In the genomic region with DNA sequence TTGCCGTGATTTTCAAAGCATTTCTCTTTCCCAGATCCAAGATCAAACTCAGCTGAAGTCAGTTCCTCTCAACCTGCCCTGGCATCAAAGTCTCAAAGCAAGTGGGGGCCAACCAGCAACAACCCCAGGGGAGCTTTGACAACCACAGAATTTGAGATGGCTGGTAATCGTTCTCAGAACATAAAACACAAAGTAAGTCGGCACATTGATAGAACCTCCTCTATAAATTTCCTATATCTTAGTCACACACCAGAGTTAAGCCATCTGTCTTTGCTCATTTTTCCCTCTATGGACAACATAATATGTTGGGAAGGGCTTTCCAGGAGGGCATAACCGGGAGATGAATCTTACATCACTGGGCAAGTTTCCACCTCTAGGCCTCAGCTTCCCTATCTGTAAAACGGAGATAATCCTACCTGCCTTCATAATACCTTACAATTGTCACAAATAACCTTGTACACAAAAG, we compare ENCODE assay signal across 9 cellular contexts. TPM values are rescaled to one million over a fixed set of nuclear protein-coding genes. Genes with fewer than 3 reads are reported as not detected.
DNase-seq lines count a peak whose midpoint lies in the region; ATAC-seq and TF ChIP-seq lines count a peak whose summit lies in the region.
"Had no signal": no experiment of that assay in that cellular context is flagged by ENCODE, and none has a peak within 500 bp of the region (broad histone marks: within the 10 kb centered on the region; RNA-seq: fewer than 3 reads in every experiment).

No MANE protein-coding gene starts in this region.

- H3K9me2 ChIP-seq in HCT116 (ENCODE audit: insufficient read depth): no peaks in the 10 kb centered on the region

- TF ChIP-seq POLR2A in HCT116 (IDR thresholded peaks at IDR 0.05; ENCODE audit: borderline replicate concordance, extremely low read depth, insufficient read depth, insufficient read length): no peak
- no peak for TF ChIP-seq POLR2A in GM18505 (IDR thresholded peaks at IDR 0.05; ENCODE audit: borderline replicate concordance, extremely low read depth, insufficient read depth, insufficient read length)

- H4K20me1 ChIP-seq in HCT116 (ENCODE audit: insufficient read depth): peaks cover 3% of the 10 kb centered on the region; the same call in 1 of the 2 replicates

- POLR2A ChIA-PET in CD4-positive, alpha-beta T cell (lab: Charles Lee): interaction anchor here (2.0 kb wide), 3 partner anchors 10 to 247 kb away, joined by 9 to 20 read pairs (median 12); partner anchors contain the start of gene PPP3CB
- POLR2A ChIA-PET in HCT116 (lab: Charles Lee): interaction anchor here (2.0 to 2.6 kb wide), 3 partner anchors 15 to 247 kb away, joined by 5 to 14 read pairs (median 12); partner anchors contain the start of gene PPP3CB

- peak overlapping the region; percentile 85 for H3K9ac ChIP-seq in HCT116 (ENCODE audit: low read length)

- peaks cover 89% of the 10 kb centered on the region for H3K36me3 Mint-ChIP-seq in CD4-positive, alpha-beta T cell (ENCODE audit: low read depth)
- peaks cover 83% of the 10 kb centered on the region for H3K36me3 Mint-ChIP-seq in activated T-helper 2 cell treated with anti-CD3 and anti-CD28 coated beads, Interferon-gamma antibody, Interleukin-2, Interleukin-4, amounts not matched to agents 10 μg/mL and 5 μg/mL and 100 μg/mL, durations not matched to agents 14 hours and 24 hours and 36 hours (ENCODE audit: low read depth)
- H3K36me3 Mint-ChIP-seq in naive B cell: peaks cover 0 to 3% of the 10 kb centered on the region in 2 donors

- intact Hi-C loops in CD4-positive, alpha-beta T cell (cut with DNase I, micrococcal nuclease): loop anchor here (5.0 to 10.0 kb wide), 3 partner anchors 81 to 623 kb away; partner anchors contain the start of genes ECD (in 1 of the 2), FAM149B1 (in 1 of the 2), MICU1 (in 1 of the 2) and P4HA1 (in 1 of the 2)
- intact Hi-C loops in HCT116 (cut with micrococcal nuclease): loop anchor here (5.0 kb wide), 2 partner anchors 379 to 394 kb away; partner anchors contain the start of gene MYOZ1
- intact Hi-C loops in activated T-helper 2 cell treated with anti-CD3 and anti-CD28 coated beads, Interferon-gamma antibody, Interleukin-2, Interleukin-4, amounts not matched to agents 10 μg/mL and 5 μg/mL and 100 μg/mL, durations not matched to agents 14 hours and 24 hours and 36 hours (cut with micrococcal nuclease): loop anchor here (5.0 kb wide), 1 partner anchor 494 kb away; the partner anchor contains the start of gene SEC24C

- DNase-seq in CD4-positive, alpha-beta T cell: no peak
- no peak for DNase-seq in HCT116 (ENCODE audit: low read depth, low spot score)
- no peak for DNase-seq in activated T-helper 2 cell treated with anti-CD3 and anti-CD28 coated beads, Interferon-gamma antibody, Interleukin-2, Interleukin-4, amounts not matched to agents 10 μg/mL and 5 μg/mL and 100 μg/mL, durations not matched to agents 14 hours and 24 hours and 36 hours (ENCODE audit: low spot score)
- no peak for DNase-seq in naive B cell
- DNase-seq in H4 (ENCODE audit: low spot score): no peak
- DNase-seq in GM13976 (ENCODE audit: low spot score): no peak
- DNase-seq: hippocampal formation had no signal

- in situ Hi-C loops in GM13976 (cut with MboI; ENCODE audit: low sequenced_read_pairs, unreplicated experiment): no loop called here

- H3K79me2 ChIP-seq in HCT116 (ENCODE audit: insufficient read depth, low read length): peaks cover 87% of the 10 kb centered on the region

- no peak overlapping the region for H2AFZ ChIP-seq in HCT116 (ENCODE audit: low read depth, low read length, poor library complexity, severe bottlenecking)

- TF ChIP-seq CTCF in CD4-positive, alpha-beta T cell (IDR thresholded peaks at IDR 0.05): no peak
- TF ChIP-seq CTCF in HCT116 (IDR thresholded peaks at IDR 0.05 in 2 of 3, conservative IDR thresholded peaks at IDR 0.05 in 1 of 3; ENCODE audit: borderline replicate concordance in 1 of 3, insufficient read depth in 1 of 3, low read depth in 2 of 3, low read length in 2 of 3) (no peak), GM13976 (IDR thresholded peaks at IDR 0.05; ENCODE audit: borderline replicate concordance, control extremely low read depth, extremely low read depth, insufficient read depth, missing control alignments) (no peak)

- H3K4me2 ChIP-seq in HCT116 (ENCODE audit: low read length): peak overlapping the region; percentile 84

- RAD21 ChIA-PET in HCT116 (lab: Charles Lee; ENCODE audit: low non-redundant PET in 1 of 2, low total read pairs in 2 of 2, uncharacterized antibody in 2 of 2, unreplicated experiment in 2 of 2): no interaction called here

- H3K9me3 Mint-ChIP-seq in CD4-positive, alpha-beta T cell: no peaks in the 10 kb centered on the region
- H3K9me3 Mint-ChIP-seq in activated T-helper 2 cell treated with anti-CD3 and anti-CD28 coated beads, Interferon-gamma antibody, Interleukin-2, Interleukin-4, amounts not matched to agents 10 μg/mL and 5 μg/mL and 100 μg/mL, durations not matched to agents 14 hours and 24 hours and 36 hours: no peaks in the 10 kb centered on the region
- no peaks in the 10 kb centered on the region for H3K9me3 Mint-ChIP-seq in naive B cell

- no TSS peak for BruUV-seq in HCT116 (replicated peaks; lab: Mats Ljungman, UMichigan)

- H3K9me3 ChIP-seq in CD4-positive, alpha-beta T cell (ENCODE audit: control insufficient read depth, low read length): no peaks in the 10 kb centered on the region
- H3K9me3 ChIP-seq in HCT116 (ENCODE audit: control insufficient read depth in 1 of 2, insufficient read depth in 1 of 2, low read depth in 1 of 2, low read length in 2 of 2): no peaks in the 10 kb centered on the region

- peak overlapping the region; percentile 96 for H3K4me3 Mint-ChIP-seq in CD4-positive, alpha-beta T cell
- H3K4me3 Mint-ChIP-seq in activated T-helper 2 cell treated with anti-CD3 and anti-CD28 coated beads, Interferon-gamma antibody, Interleukin-2, Interleukin-4, amounts not matched to agents 10 μg/mL and 5 μg/mL and 100 μg/mL, durations not matched to agents 14 hours and 24 hours and 36 hours (ENCODE audit: low read depth): peak overlapping the region; percentile 99
- peak overlapping the region in 6 of 8 donors; percentile 22 to 96 (median 95) for H3K4me3 Mint-ChIP-seq in naive B cell

- no peak overlapping the region for H3K27ac ChIP-seq in CD4-positive, alpha-beta T cell (ENCODE audit: low read depth, low read length)
- peak overlapping the region; percentile 92 for H3K27ac ChIP-seq in HCT116 (ENCODE audit: low read depth, low read length)

- H3K4me3 ChIP-seq in HCT116 (replicated peaks in 1 of 2; ENCODE audit: low read depth in 1 of 2, low read length in 2 of 2): peak overlapping the region in 1 of 2 experiments; percentile 67; a peak in 3 of 4 replicates

- no peak for ATAC-seq in CD4-positive, alpha-beta T cell (ENCODE audit: poor library complexity)
- ATAC-seq in HCT116 (no peak), naive B cell (ENCODE audit: low read depth in 2 of 2) (no peak), GM18505 (IDR thresholded peaks at IDR 0.05; ENCODE audit: unreplicated experiment) (no peak), HG03439 (IDR thresholded peaks at IDR 0.05; ENCODE audit: unreplicated experiment) (no peak)

- peaks cover 24 to 41% of the 10 kb centered on the region in 2 experiments for H3K36me3 ChIP-seq in HCT116 (ENCODE audit: control insufficient read depth in 1 of 2, insufficient read depth in 2 of 2, low read length in 2 of 2)

- CTCF ChIA-PET in CD4-positive, alpha-beta T cell (lab: Charles Lee): no interaction called here
- CTCF ChIA-PET in HCT116 (lab: Charles Lee): interaction anchor here (1.6 kb wide), 1 partner anchor 14 kb away, joined by 4 read pairs; no protein-coding TSS in a partner anchor

- H3K27me3 ChIP-seq in CD4-positive, alpha-beta T cell (ENCODE audit: control insufficient read depth, insufficient read depth, low read length): no peaks in the 10 kb centered on the region
- H3K27me3 ChIP-seq in HCT116 (ENCODE audit: insufficient read depth, low read length): no peaks in the 10 kb centered on the region

- H3K4me1 ChIP-seq in HCT116 (ENCODE audit: control insufficient read depth in 1 of 2, insufficient read depth in 2 of 2, low read length in 2 of 2): peaks cover 19 to 40% of the 10 kb centered on the region in 2 experiments

- no peaks in the 10 kb centered on the region for H3K27me3 Mint-ChIP-seq in CD4-positive, alpha-beta T cell
- no peaks in the 10 kb centered on the region for H3K27me3 Mint-ChIP-seq in activated T-helper 2 cell treated with anti-CD3 and anti-CD28 coated beads, Interferon-gamma antibody, Interleukin-2, Interleukin-4, amounts not matched to agents 10 μg/mL and 5 μg/mL and 100 μg/mL, durations not matched to agents 14 hours and 24 hours and 36 hours (ENCODE audit: low read depth)
- no peaks in the 10 kb centered on the region for H3K27me3 Mint-ChIP-seq in naive B cell

- peak overlapping the region; percentile 86 for H3K27ac Mint-ChIP-seq in CD4-positive, alpha-beta T cell
- H3K27ac Mint-ChIP-seq in activated T-helper 2 cell treated with anti-CD3 and anti-CD28 coated beads, Interferon-gamma antibody, Interleukin-2, Interleukin-4, amounts not matched to agents 10 μg/mL and 5 μg/mL and 100 μg/mL, durations not matched to agents 14 hours and 24 hours and 36 hours: peak overlapping the region; percentile 95
- peak overlapping the region; percentile 12 to 93 (median 82) for H3K27ac Mint-ChIP-seq in naive B cell

- H3K4me1 Mint-ChIP-seq in CD4-positive, alpha-beta T cell (ENCODE audit: low read depth): peaks cover 81% of the 10 kb centered on the region
- H3K4me1 Mint-ChIP-seq in activated T-helper 2 cell treated with anti-CD3 and anti-CD28 coated beads, Interferon-gamma antibody, Interleukin-2, Interleukin-4, amounts not matched to agents 10 μg/mL and 5 μg/mL and 100 μg/mL, durations not matched to agents 14 hours and 24 hours and 36 hours (ENCODE audit: low read depth): peaks cover 53% of the 10 kb centered on the region
- peaks cover 15 to 82% (median 53%) of the 10 kb centered on the region in 3 donors for H3K4me1 Mint-ChIP-seq in naive B cell

- no peak for TF ChIP-seq RAD21 in HCT116 (IDR thresholded peaks at IDR 0.05; ENCODE audit: low read depth)

RNA-seq across cellular contexts. Expression of gene DNAJC9, which starts 1.2 kb away (rescaled TPM):
- 10 to 100 TPM; 15.4 to 15.8 TPM for total RNA-seq in CD4-positive, alpha-beta T cell
- total RNA-seq in HCT116 (2021; ENCODE audit: unreplicated experiment): 40.3 TPM
- polyA plus RNA-seq in HCT116 (2012): 27.4 and 31.2 TPM in 2 replicates
- total RNA-seq in activated T-helper 2 cell treated with anti-CD3 and anti-CD28 coated beads, Interferon-gamma antibody, Interleukin-2, Interleukin-4, amounts not matched to agents 10 μg/mL and 5 μg/mL and 100 μg/mL, durations not matched to agents 14 hours and 24 hours and 36 hours: 50.8 and 52.7 TPM in 2 replicates
- polyA plus RNA-seq in naive B cell (ENCODE audit: low read depth in 6 of 6): 10 to 100 TPM; 20.7 to 33.2 (median 24.6) TPM
- 73.3 and 80.1 TPM in 2 replicates for total RNA-seq in H4 (2014; rRNA removed; shearing (Covaris generic))

RNA-seq across cellular contexts. Expression of gene MRPS16, which starts 4.2 kb away (rescaled TPM):
- total RNA-seq in CD4-positive, alpha-beta T cell: 10 to 100 TPM; 28.3 to 31.9 TPM
- total RNA-seq in HCT116 (2021; ENCODE audit: unreplicated experiment): 122 TPM
- 120 and 122 TPM in 2 replicates for polyA plus RNA-seq in HCT116 (2012)
- total RNA-seq in activated T-helper 2 cell treated with anti-CD3 and anti-CD28 coated beads, Interferon-gamma antibody, Interleukin-2, Interleukin-4, amounts not matched to agents 10 μg/mL and 5 μg/mL and 100 μg/mL, durations not matched to agents 14 hours and 24 hours and 36 hours: 145 and 152 TPM in 2 replicates
- 100 to 1,000 TPM in 3 of 6 donors, 10 to 100 TPM in 3; 80.9 to 120 (median 99.7) TPM for polyA plus RNA-seq in naive B cell (ENCODE audit: low read depth in 6 of 6)
- total RNA-seq in H4 (2014; rRNA removed; shearing (Covaris generic)): 57.6 and 71.6 TPM in 2 replicates
